In genomic region chr11:128399722-128400121, GRCh38 we compare ENCODE assay signal across 21 cellular contexts.
A peak's percentile ranks its signal among the peaks of the same experiment; 100 is the strongest.
DNase-seq lines count a peak whose midpoint lies in the region; ATAC-seq and TF ChIP-seq lines count a peak whose summit lies in the region.
"Had no signal": no experiment of that assay in that cellular context is flagged by ENCODE, and none has a peak within 500 bp of the region (broad histone marks: within the 10 kb centered on the region; RNA-seq: fewer than 3 reads in every experiment).

No MANE protein-coding gene starts in this region.

- no peak overlapping the region for H3K4me2 ChIP-seq in SK-N-SH
- H3K4me2 ChIP-seq in OCI-LY7 (ENCODE audit: low read length) = peak overlapping the region; percentile 42; the same call in 1 of the 2 replicates

- H3K9me3 ChIP-seq in SK-N-SH = no peaks in the 10 kb centered on the region
- H3K9me3 ChIP-seq in OCI-LY7 (ENCODE audit: low read length) = no peaks in the 10 kb centered on the region
- no peaks in the 10 kb centered on the region for H3K9me3 ChIP-seq in mesodermal cell (ENCODE audit: control insufficient read depth, low read length)
- H3K9me3 ChIP-seq in left ventricle myocardium inferior (replicated peaks) = no peaks in the 10 kb centered on the region
- H3K9me3 ChIP-seq: HAP-1 had no signal

- 50% methylated on average over 4 of the region's 4 CpGs for WGBS in SK-N-SH (ENCODE audit: low lambda C conversion rate)
- WGBS in mesodermal cell (ENCODE audit: insufficient coverage in 2 of 2), 2 experiments = 100% methylated on average over 2 of the region's 4 CpGs; no CpG with 5 or more reads in 1 of the 2 experiments

- H3K36me3 ChIP-seq in SK-N-SH (replicated peaks in 1 of 2; ENCODE audit: control insufficient read depth in 1 of 2, insufficient read depth in 2 of 2, low read length in 1 of 2) (no peaks in the 10 kb centered on the region), OCI-LY7 (ENCODE audit: insufficient read depth, low read length) (no peaks in the 10 kb centered on the region), mesodermal cell (ENCODE audit: control insufficient read depth, insufficient read depth, low read length) (no peaks in the 10 kb centered on the region), left ventricle myocardium inferior (no peaks in the 10 kb centered on the region)
- H3K36me3 ChIP-seq: HAP-1 had no signal

- H3K9me2 ChIP-seq in SK-N-SH (no peaks in the 10 kb centered on the region), OCI-LY7 (ENCODE audit: insufficient read depth, low read length) (no peaks in the 10 kb centered on the region)

- CTCF ChIA-PET in SK-N-SH (lab: Yijun Ruan, JAX) = interaction anchor here (1.0 to 2.5 kb wide), 6 partner anchors 21 to 231 kb away, joined by 3 to 13 read pairs (median 6); no protein-coding TSS in a partner anchor
- CTCF ChIA-PET in OCI-LY7 (lab: Charles Lee; ENCODE audit: unreplicated experiment) = interaction anchor here (0.5 to 0.6 kb wide), 2 partner anchors 73 to 145 kb away, joined by 4 to 5 read pairs; no protein-coding TSS in a partner anchor
- CTCF ChIA-PET in activated CD8-positive, alpha-beta memory T cell treated with anti-CD3 and anti-CD28 coated beads, Interleukin-2, amount 10 ng/mL, durations not matched to agents 7 days and 5 days (lab: Charles Lee) = interaction anchor here (0.7 to 1.9 kb wide), 4 partner anchors 9 to 232 kb away, joined by 3 to 4 read pairs (median 3); no protein-coding TSS in a partner anchor

- TF ChIP-seq CTCF in SK-N-SH (IDR thresholded peaks at IDR 0.05) = no peak
- TF ChIP-seq CTCF in OCI-LY7 (conservative IDR thresholded peaks at IDR 0.05; ENCODE audit: low read length) = no peak
- no peak for TF ChIP-seq CTCF in left ventricle myocardium inferior (IDR thresholded peaks at IDR 0.05; ENCODE audit: borderline replicate concordance)

- no peaks in the 10 kb centered on the region for H3K79me2 ChIP-seq in SK-N-SH (ENCODE audit: insufficient read depth)
- no peaks in the 10 kb centered on the region for H3K79me2 ChIP-seq in OCI-LY7 (ENCODE audit: insufficient read depth, low read depth, low read length)

- H2AFZ ChIP-seq in SK-N-SH (ENCODE audit: low read depth) (no peak overlapping the region), OCI-LY7 (ENCODE audit: low read length) (peak overlapping the region; percentile 59; the same call in 1 of the 2 replicates)

- H3K9ac ChIP-seq in SK-N-SH = peak overlapping the region; percentile 26; the same call in 1 of the 2 replicates

- peaks cover 13 to 33% of the 10 kb centered on the region in 2 experiments for H3K4me1 ChIP-seq in SK-N-SH (ENCODE audit: control insufficient read depth in 1 of 2, insufficient read depth in 2 of 2, low read depth in 1 of 2, low read length in 1 of 2)
- peaks cover 15% of the 10 kb centered on the region for H3K4me1 ChIP-seq in OCI-LY7 (ENCODE audit: insufficient read depth, low read length, poor library complexity, severe bottlenecking)
- H3K4me1 ChIP-seq in mesodermal cell (ENCODE audit: control insufficient read depth, insufficient read depth, low read length, poor library complexity, severe bottlenecking) = no peaks in the 10 kb centered on the region
- H3K4me1 ChIP-seq in left ventricle myocardium inferior = peaks cover 1% of the 10 kb centered on the region
- H3K4me1 ChIP-seq: HAP-1 had no signal

- no peak overlapping the region for H3K27ac Mint-ChIP-seq in activated CD8-positive, alpha-beta memory T cell treated with anti-CD3 and anti-CD28 coated beads, Interleukin-2, amount 10 ng/mL, durations not matched to agents 7 days and 5 days
- H3K27ac Mint-ChIP-seq: natural killer cell; stimulated activated naive B cell treated with anti-CD40 and anti-IgM and Interleukin-4, amounts not matched to agents 10 μg/mL and 1 μg/mL and 100 μg/mL, for 72 hours had no signal

- H3K27ac ChIP-seq in SK-N-SH (ENCODE audit: low read depth in 2 of 2, low read length in 1 of 2) (peak overlapping the region; percentile 93 to 94), OCI-LY7 (ENCODE audit: low read depth, low read length, poor library complexity, severe bottlenecking) (no peak overlapping the region), mesodermal cell (ENCODE audit: low read depth, low read length, severe bottlenecking) (peak overlapping the region; percentile 70), left ventricle myocardium inferior (replicated peaks) (no peak overlapping the region)

- no peaks in the 10 kb centered on the region for H3K27me3 Mint-ChIP-seq in activated CD8-positive, alpha-beta memory T cell treated with anti-CD3 and anti-CD28 coated beads, Interleukin-2, amount 10 ng/mL, durations not matched to agents 7 days and 5 days
- H3K27me3 Mint-ChIP-seq: CD8-positive, alpha-beta memory T cell; stimulated activated naive B cell treated with anti-CD40 and anti-IgM and Interleukin-4, amounts not matched to agents 10 μg/mL and 1 μg/mL and 100 μg/mL, for 72 hours had no signal

- H4K20me1 ChIP-seq in SK-N-SH (ENCODE audit: insufficient read depth) (no peaks in the 10 kb centered on the region), OCI-LY7 (ENCODE audit: insufficient read depth, low read length) (no peaks in the 10 kb centered on the region)

- no peak for TF ChIP-seq RAD21 in SK-N-SH (IDR thresholded peaks at IDR 0.05; ENCODE audit: low read length)

- POLR2A ChIA-PET in SK-N-SH (lab: Yijun Ruan, JAX) (interaction anchor here (1.7 kb wide), 1 partner anchor 23 kb away, joined by 5 read pairs; no protein-coding TSS in a partner anchor), OCI-LY7 (lab: Charles Lee) (interaction anchor here (0.6 to 5.3 kb wide), 6 partner anchors 9 to 119 kb away, joined by 3 to 42 read pairs (median 3); no protein-coding TSS in a partner anchor)

- ATAC-seq in SK-N-SH treated with all-trans-retinoic acid at 6 μM for 48 hours (no peak), GM19035 (IDR thresholded peaks at IDR 0.05; ENCODE audit: unreplicated experiment) (no peak)
- ATAC-seq in activated CD8-positive, alpha-beta memory T cell treated with anti-CD3 and anti-CD28 coated beads, Interleukin-2, amount 10 ng/mL, durations not matched to agents 7 days and 5 days = no peak
- ATAC-seq: natural killer cell had no signal

- H3K4me3 Mint-ChIP-seq in activated CD8-positive, alpha-beta memory T cell treated with anti-CD3 and anti-CD28 coated beads, Interleukin-2, amount 10 ng/mL, durations not matched to agents 7 days and 5 days = no peak overlapping the region
- H3K4me3 Mint-ChIP-seq: CD8-positive, alpha-beta memory T cell; natural killer cell; stimulated activated naive B cell treated with anti-CD40 and anti-IgM and Interleukin-4, amounts not matched to agents 10 μg/mL and 1 μg/mL and 100 μg/mL, for 72 hours had no signal

- H3K27me3 ChIP-seq in SK-N-SH (ENCODE audit: insufficient read depth) = no peaks in the 10 kb centered on the region
- no peaks in the 10 kb centered on the region for H3K27me3 ChIP-seq in left ventricle myocardium inferior (ENCODE audit: low read depth)

- H3K9me3 Mint-ChIP-seq in activated CD8-positive, alpha-beta memory T cell treated with anti-CD3 and anti-CD28 coated beads, Interleukin-2, amount 10 ng/mL, durations not matched to agents 7 days and 5 days (ENCODE audit: low read depth) = peaks cover 2% of the 10 kb centered on the region
- H3K9me3 Mint-ChIP-seq: CD8-positive, alpha-beta memory T cell; natural killer cell; stimulated activated naive B cell treated with anti-CD40 and anti-IgM and Interleukin-4, amounts not matched to agents 10 μg/mL and 1 μg/mL and 100 μg/mL, for 72 hours had no signal

- DNase-seq in SK-N-SH = no peak
- DNase-seq in OCI-LY7 (ENCODE audit: low spot score) = no peak
- DNase-seq in left ventricle myocardium inferior = no peak
- DNase-seq in stimulated activated naive CD4-positive, alpha-beta T cell (lab: John Stamatoyannopoulos, UW) = no peak
- no peak for DNase-seq in activated CD8-positive, alpha-beta memory T cell treated with anti-CD3 and anti-CD28 coated beads, Interleukin-2, amount 10 ng/mL, durations not matched to agents 7 days and 5 days
- DNase-seq: activated CD4-positive, alpha-beta T cell treated with anti-CD3 and anti-CD28 coated beads, Interleukin-2, amount 50 U/mL, for 4 hours; activated naive CD4-positive, alpha-beta T cell treated with Interleukin-2 at 50 U/mL for 16 hours; CD8-positive, alpha-beta memory T cell; cortex of kidney; DMS 273 treated with DMSO at 0.1 percent for 48 hours; effector memory CD4-positive, alpha-beta T cell; erythroblast; glutamatergic neuron; kidney; natural killer cell; NCI-H774; stimulated activated naive B cell treated with anti-CD40 and anti-IgM and Interleukin-4, amounts not matched to agents 10 μg/mL and 1 μg/mL and 100 μg/mL, for 72 hours had no signal

- intact Hi-C loops in OCI-LY7 (cut with micrococcal nuclease; ENCODE audit: unreplicated experiment) = loop anchor here (5.0 kb wide), 1 partner anchor 233 kb away; no protein-coding TSS in a partner anchor
- intact Hi-C loops in left ventricle myocardium inferior (cut with micrococcal nuclease) = no loop called here

- H3K4me1 Mint-ChIP-seq in activated CD8-positive, alpha-beta memory T cell treated with anti-CD3 and anti-CD28 coated beads, Interleukin-2, amount 10 ng/mL, durations not matched to agents 7 days and 5 days = peaks cover 22% of the 10 kb centered on the region

- BruUV-seq in OCI-LY7 (replicated peaks; lab: Mats Ljungman, UMichigan) = no TSS peak

- H3F3A ChIP-seq in SK-N-SH (replicated peaks; ENCODE audit: insufficient read depth) = peaks cover 30% of the 10 kb centered on the region

- H3K4me3 ChIP-seq in SK-N-SH (ENCODE audit: low read depth in 2 of 2, low read length in 1 of 2) (no peak overlapping the region), OCI-LY7 (ENCODE audit: low read depth, low read length, poor library complexity, severe bottlenecking) (no peak overlapping the region), mesodermal cell (ENCODE audit: extremely low read depth, insufficient read depth, low read length, poor library complexity, severe bottlenecking) (no peak overlapping the region), left ventricle myocardium inferior (no peak overlapping the region)
- H3K4me3 ChIP-seq: HAP-1 had no signal

- no peak for TF ChIP-seq EP300 in SK-N-SH (IDR thresholded peaks at IDR 0.05; ENCODE audit: borderline replicate concordance in 1 of 2, low read depth in 1 of 2, low read length in 1 of 2)

- peaks cover 4% of the 10 kb centered on the region for H3K36me3 Mint-ChIP-seq in activated CD8-positive, alpha-beta memory T cell treated with anti-CD3 and anti-CD28 coated beads, Interleukin-2, amount 10 ng/mL, durations not matched to agents 7 days and 5 days
- H3K36me3 Mint-ChIP-seq: CD8-positive, alpha-beta memory T cell; natural killer cell; stimulated activated naive B cell treated with anti-CD40 and anti-IgM and Interleukin-4, amounts not matched to agents 10 μg/mL and 1 μg/mL and 100 μg/mL, for 72 hours had no signal

TF ChIP-seq in SK-N-SH, 30 proteins besides CTCF, POLR2A, EP300 and RAD21 (continues in another document):
- TF ChIP-seq SIN3A (IDR thresholded peaks at IDR 0.05; ENCODE audit: borderline replicate concordance, low read depth, low read length) = no peak
- no peak for TF ChIP-seq YY1 (IDR thresholded peaks at IDR 0.05; ENCODE audit: low read depth)

TF ChIP-seq in SK-N-SH treated with all-trans-retinoic acid at 6 μM for 48 hours, 23 proteins besides CTCF, POLR2A, EP300 and RAD21 (continues in another document):
- TF ChIP-seq ARNTL (CRISPR knock-in tag; IDR thresholded peaks at IDR 0.05; ENCODE audit: borderline replicate concordance, low read depth) (no peak), PPARA (CRISPR knock-in tag; IDR thresholded peaks at IDR 0.05; ENCODE audit: borderline replicate concordance) (no peak)

Comparison
In these comparisons a context has a peak if more than half of its experiments do, and no peak if none do; other contexts are left out.
1. H3K27ac ChIP-seq: peak in SK-N-SH (2 of 2) and mesodermal cell (single experiment); none in OCI-LY7 (single experiment) and left ventricle myocardium inferior (single experiment).